Comparison of ENCODE assay signal across 13 cellular contexts in genomic region chr16:23145608-23146007, GRCh38. TPM values are rescaled to one million over a fixed set of nuclear protein-coding genes. Genes with fewer than 3 reads are reported as not detected.
DNase-seq lines count a peak whose midpoint lies in the region; ATAC-seq, FAIRE-seq and TF ChIP-seq lines count a peak whose summit lies in the region.
"Had no signal": no experiment of that assay in that cellular context is flagged by ENCODE, and none has a peak within 500 bp of the region (broad histone marks: within the 10 kb centered on the region; RNA-seq: fewer than 3 reads in every experiment).

No MANE protein-coding gene starts in this region.

- 79% methylated on average over 3 of the region's 3 CpGs for WGBS in HepG2 (ENCODE audit: low lambda C conversion rate)

- TF ChIP-seq EP300 in HepG2 (IDR thresholded peaks at IDR 0.05; ENCODE audit: low read depth in 2 of 2, low read length in 2 of 2): no peak
- no peak for TF ChIP-seq EP300 in HepG2 (CRISPR knock-in tag; IDR thresholded peaks at IDR 0.05; ENCODE audit: borderline replicate concordance)

- in situ Hi-C loops in HepG2 (cut with HindIII; ENCODE audit: extremely low pct_ligation_motif_present, low pct_unique_long_range_greater_than_20kb): loop anchor here (10.0 kb wide), 1 partner anchor 61 kb away; no protein-coding TSS in a partner anchor

- H3K79me2 ChIP-seq in ACC112 (ENCODE audit: control insufficient read depth, insufficient read depth, low read length, unreplicated experiment) (peaks cover 77% of the 10 kb centered on the region), HepG2 (ENCODE audit: insufficient read depth, low read length) (peaks cover 80% of the 10 kb centered on the region)

- no peaks in the 10 kb centered on the region for H3K9me3 ChIP-seq in HUES6 (ENCODE audit: control insufficient read depth, insufficient read depth, low read depth, low read length)
- H3K9me3 ChIP-seq in HepG2 (ENCODE audit: low read length): no peaks in the 10 kb centered on the region

- H4K20me1 ChIP-seq in HepG2 (ENCODE audit: insufficient read depth, low read length): peaks cover 17% of the 10 kb centered on the region

- H3K27ac ChIP-seq in ACC112 (ENCODE audit: low read depth, low read length) (peak overlapping the region; percentile 65), HUES6 (ENCODE audit: low read depth, low read length) (peak overlapping the region; percentile 50; the same call in 1 of the 2 replicates), HepG2 (ENCODE audit: extremely low read length, insufficient read depth, low read length) (no peak overlapping the region)

- H3K9ac ChIP-seq in HUES6 (ENCODE audit: low read length) (no peak overlapping the region), HepG2 (ENCODE audit: insufficient read depth, low read depth, low read length) (no peak overlapping the region)

- no peak for TF ChIP-seq RAD21 in HepG2 (CRISPR knock-in tag; IDR thresholded peaks at IDR 0.05)

- no peak overlapping the region for H3K4me2 ChIP-seq in HepG2 (ENCODE audit: low read depth, low read length)

- TF ChIP-seq POLR2A in HepG2 (IDR thresholded peaks at IDR 0.05; ENCODE audit: insufficient read depth in 1 of 2, low read depth in 2 of 2, low read length in 2 of 2): no peak

- H3K36me3 ChIP-seq in ACC112 (ENCODE audit: insufficient read depth, low read length): no peaks in the 10 kb centered on the region
- H3K36me3 ChIP-seq in HUES6 (ENCODE audit: control insufficient read depth, insufficient read depth, low read length): no peaks in the 10 kb centered on the region
- no peaks in the 10 kb centered on the region for H3K36me3 ChIP-seq in bronchial epithelial cell (ENCODE audit: control insufficient read depth, insufficient read depth, low read length)
- no peaks in the 10 kb centered on the region; a peak in 1 of 5 replicates for H3K36me3 ChIP-seq in HepG2 (replicated peaks in 1 of 2; ENCODE audit: control insufficient read depth in 1 of 2, insufficient read depth in 2 of 2, low read length in 2 of 2)

- FAIRE-seq in bronchial epithelial cell (lab: Jason Lieb, UNC) (no peak), HepG2 (lab: Jason Lieb, UNC) (no peak)

- intact Hi-C loops in HepG2 (cut with micrococcal nuclease; ENCODE audit: unreplicated experiment): loop anchor here (2.0 kb wide), 1 partner anchor 41 kb away; no protein-coding TSS in a partner anchor

- CTCF ChIA-PET in HepG2 (lab: Yijun Ruan, JAX; ENCODE audit: low intra/inter-chr PET ratio, low total read pairs): no interaction called here

- POLR2A ChIA-PET in HepG2 (lab: Yijun Ruan, JAX): interaction anchor here (1.5 kb wide), 1 partner anchor 54 kb away, joined by 3 read pairs; no protein-coding TSS in a partner anchor

- TF ChIP-seq CTCF in bronchial epithelial cell (IDR thresholded peaks at IDR 0.05; ENCODE audit: insufficient read depth, low read length, severe bottlenecking): no peak
- TF ChIP-seq CTCF in HepG2 (CRISPR knock-in tag; IDR thresholded peaks at IDR 0.05): no peak

- H3K4me1 ChIP-seq in ACC112 (ENCODE audit: control insufficient read depth, insufficient read depth, low read length, unreplicated experiment): peaks cover 20% of the 10 kb centered on the region
- peaks cover 41% of the 10 kb centered on the region for H3K4me1 ChIP-seq in HUES6 (ENCODE audit: control insufficient read depth, insufficient read depth, low read length)
- H3K4me1 ChIP-seq in HepG2 (ENCODE audit: insufficient read depth, low read length): peaks cover 88% of the 10 kb centered on the region

- H2AFZ ChIP-seq in ACC112 (ENCODE audit: low read length, unreplicated experiment): no peak overlapping the region
- no peak overlapping the region for H2AFZ ChIP-seq in HepG2 (ENCODE audit: low read length)

- ATAC-seq in HepG2: no peak
- no peak for ATAC-seq in HG03135 (IDR thresholded peaks at IDR 0.05; ENCODE audit: unreplicated experiment)
- no peak for ATAC-seq in HG03460 (IDR thresholded peaks at IDR 0.05; ENCODE audit: unreplicated experiment)

- TSS peak; percentile 19 for BruUV-seq in HepG2 (replicated peaks; lab: Mats Ljungman, UMichigan)

- DNase-seq in bronchial epithelial cell (ENCODE audit: low read depth) (peak; percentile 93), HepG2 (ENCODE audit: low spot score) (no peak), GOT3 (lab: John Stamatoyannopoulos, UW) (no peak), superior temporal gyrus (ENCODE audit: extremely low spot score) (no peak)
- DNase-seq: activated CD4-positive, alpha-beta T cell treated with anti-CD3 and anti-CD28 coated beads, Interleukin-2, amount 50 U/mL, for 48 hours; activated naive CD4-positive, alpha-beta T cell treated with anti-CD3 and anti-CD28 coated beads, Interleukin-2, amount 50 U/mL, for 16 hours; NCI-H446; retina had no signal

- H3K4me3 ChIP-seq in ACC112 (ENCODE audit: low read depth, low read length) (peak overlapping the region; percentile 25; the same call in 1 of the 2 replicates), HUES6 (ENCODE audit: low read depth, low read length) (0 out of 2 replicates have a peak overlapping the region, but pooled peaks have one; percentile 7), bronchial epithelial cell (ENCODE audit: low read depth, low read length) (no peak overlapping the region), HepG2 (replicated peaks in 1 of 3; ENCODE audit: insufficient read depth in 1 of 3, low read depth in 2 of 3, low read length in 3 of 3) (no peak overlapping the region)

- no peaks in the 10 kb centered on the region for H3K27me3 ChIP-seq in ACC112 (ENCODE audit: insufficient read depth, low read length)
- peaks cover under 1% of the 10 kb centered on the region; the same call in 1 of the 2 replicates for H3K27me3 ChIP-seq in HUES6 (ENCODE audit: control insufficient read depth, insufficient read depth, low read length)
- no peaks in the 10 kb centered on the region for H3K27me3 ChIP-seq in bronchial epithelial cell (ENCODE audit: control insufficient read depth, insufficient read depth, low read length)
- H3K27me3 ChIP-seq in HepG2 (ENCODE audit: control insufficient read depth in 1 of 2, insufficient read depth in 2 of 2, low read length in 2 of 2): no peaks in the 10 kb centered on the region; a peak in 1 of 5 replicates

TF ChIP-seq in HepG2, 621 proteins besides CTCF, POLR2A, EP300 and RAD21 (continues in another document):
- no peak for TF ChIP-seq ERF (CRISPR knock-in tag; IDR thresholded peaks at IDR 0.05)

RNA-seq across cellular contexts. Expression of gene USP31, which starts 3.6 kb away (rescaled TPM):
- total RNA-seq in bronchial epithelial cell (12.3 and 13.4 TPM in 2 replicates), HepG2 (2016; rRNA removed; fragmentation: Illumina TruSeq; extraction: Trizol) (22.5 and 29.1 TPM in 2 replicates)
- 16.8 and 17.4 TPM in 2 replicates for total RNA-seq in HepG2 (2016; cell fraction: cytosol; rRNA removed; fragmentation: Illumina TruSeq; extraction: Trizol; ENCODE audit: low read depth)
- total RNA-seq in HepG2 (2016; cell fraction: insoluble cytoplasmic fraction; rRNA removed; fragmentation: Illumina TruSeq; extraction: Trizol): 22.8 and 25.6 TPM in 2 replicates
- 29.3 and 32.3 TPM in 2 replicates for total RNA-seq in HepG2 (2016; cell fraction: membrane; rRNA removed; fragmentation: Illumina TruSeq; extraction: Trizol)
- 37.5 and 40.8 TPM in 2 replicates for total RNA-seq in HepG2 (2016; cell fraction: nucleus; rRNA removed; fragmentation: Illumina TruSeq; extraction: Trizol)
- polyA plus RNA-seq in HepG2 (2011; rRNA removed): 22.7 and 23.3 TPM in 2 replicates
- polyA plus RNA-seq in HepG2 (2011; cell fraction: cytosol; rRNA removed): 14.9 and 16.7 TPM in 2 replicates
- 36.6 and 36.8 TPM in 2 replicates for polyA plus RNA-seq in HepG2 (2011; cell fraction: nucleus; rRNA removed)
- 9.0 and 10.0 TPM in 2 replicates for polyA plus RNA-seq in HepG2 (2012)
- 12.2 and 13.0 TPM in 2 replicates for polyA plus RNA-seq in HepG2 (2016; cell fraction: cytosol; fragmentation: Illumina TruSeq; extraction: Trizol; ENCODE audit: low read depth)
- 13.8 and 15.9 TPM in 2 replicates for polyA plus RNA-seq in HepG2 (2016; cell fraction: insoluble cytoplasmic fraction; fragmentation: Illumina TruSeq; extraction: Trizol; ENCODE audit: low read depth)
- polyA plus RNA-seq in HepG2 (2016; cell fraction: membrane; fragmentation: Illumina TruSeq; extraction: Trizol; ENCODE audit: low read depth): 19.9 and 22.8 TPM in 2 replicates
- 23.2 and 27.3 TPM in 2 replicates for polyA plus RNA-seq in HepG2 (2016; cell fraction: nucleus; fragmentation: Illumina TruSeq; extraction: Trizol; ENCODE audit: insufficient read depth, low read depth)
- polyA minus RNA-seq in HepG2 (2011; rRNA and poly(A)+ RNA removed; ENCODE audit: low replicate concordance): 30.7 and 80.3 TPM in 2 replicates
- 30.8 and 35.6 TPM in 2 replicates for polyA minus RNA-seq in HepG2 (2011; cell fraction: cytosol; rRNA and poly(A)+ RNA removed)
- 109 and 122 TPM in 2 replicates for polyA minus RNA-seq in HepG2 (2011; cell fraction: nucleus; rRNA and poly(A)+ RNA removed)

RNA-seq across cellular contexts. Expression of gene SCNN1G, which starts 36.9 kb away (rescaled TPM):
- total RNA-seq in bronchial epithelial cell: 0.38 TPM in 1 of 2 replicates, not detected in the other
- total RNA-seq in HepG2 (2016; rRNA removed; fragmentation: Illumina TruSeq; extraction: Trizol): not detected in 2 replicates
- total RNA-seq in HepG2 (2016; cell fraction: cytosol; rRNA removed; fragmentation: Illumina TruSeq; extraction: Trizol; ENCODE audit: low read depth): not detected in 2 replicates
- total RNA-seq in HepG2 (2016; cell fraction: insoluble cytoplasmic fraction; rRNA removed; fragmentation: Illumina TruSeq; extraction: Trizol): not detected in 2 replicates
- total RNA-seq in HepG2 (2016; cell fraction: membrane; rRNA removed; fragmentation: Illumina TruSeq; extraction: Trizol): not detected in 2 replicates
- total RNA-seq in HepG2 (2016; cell fraction: nucleus; rRNA removed; fragmentation: Illumina TruSeq; extraction: Trizol): not detected in 2 replicates
- not detected in 2 replicates for polyA plus RNA-seq in HepG2 (2011; rRNA removed)
- not detected in 2 replicates for polyA plus RNA-seq in HepG2 (2011; cell fraction: cytosol; rRNA removed)
- polyA plus RNA-seq in HepG2 (2011; cell fraction: nucleus; rRNA removed): not detected in 2 replicates
- not detected in 2 replicates for polyA plus RNA-seq in HepG2 (2012)
- not detected in 2 replicates for polyA plus RNA-seq in HepG2 (2016; cell fraction: cytosol; fragmentation: Illumina TruSeq; extraction: Trizol; ENCODE audit: low read depth)
- polyA plus RNA-seq in HepG2 (2016; cell fraction: insoluble cytoplasmic fraction; fragmentation: Illumina TruSeq; extraction: Trizol; ENCODE audit: low read depth): not detected in 2 replicates
- polyA plus RNA-seq in HepG2 (2016; cell fraction: membrane; fragmentation: Illumina TruSeq; extraction: Trizol; ENCODE audit: low read depth): not detected in 2 replicates
- not detected in 2 replicates for polyA plus RNA-seq in HepG2 (2016; cell fraction: nucleus; fragmentation: Illumina TruSeq; extraction: Trizol; ENCODE audit: insufficient read depth, low read depth)
- polyA minus RNA-seq in HepG2 (2011; rRNA and poly(A)+ RNA removed; ENCODE audit: low replicate concordance): not detected in 2 replicates
- not detected in 2 replicates for polyA minus RNA-seq in HepG2 (2011; cell fraction: cytosol; rRNA and poly(A)+ RNA removed)
- polyA minus RNA-seq in HepG2 (2011; cell fraction: nucleus; rRNA and poly(A)+ RNA removed): not detected in 2 replicates
- total RNA-seq: LHCN-M2 had no signal

Comparison
In these comparisons a context has a peak if more than half of its experiments do, and no peak if none do; other contexts are left out.
1. H3K4me3 ChIP-seq: peak in ACC112 (single experiment) and HUES6 (single experiment); none in bronchial epithelial cell (single experiment) and HepG2 (0 of 3).